In the genomic region with DNA sequence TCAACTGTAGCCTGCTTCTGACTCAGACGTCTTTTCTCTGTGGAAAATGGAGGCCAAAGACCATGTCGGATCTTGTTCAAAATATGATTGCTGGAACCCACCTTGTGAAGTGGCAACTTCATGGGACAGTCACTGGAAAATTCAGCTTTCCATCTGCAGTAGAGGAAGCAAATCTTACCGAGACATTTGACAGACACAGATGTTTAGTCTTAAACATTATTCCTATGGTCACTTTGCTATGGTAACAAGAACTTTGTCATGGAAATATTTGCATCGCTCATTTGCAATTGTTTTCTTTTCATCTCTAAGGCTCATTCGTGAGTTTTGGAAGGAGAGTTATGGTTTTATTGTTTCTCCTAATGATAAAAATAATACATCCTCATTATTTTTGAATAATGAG, we compare ENCODE assay signal across 1 cellular context.
TF ChIP-seq lines count a peak whose summit lies in the region.

No MANE protein-coding gene starts in this region.

TF ChIP-seq in IMR-90, 13 proteins besides CTCF, POLR2A, EP300 and RAD21:
- TF ChIP-seq CHD1 (IDR thresholded peaks at IDR 0.05; ENCODE audit: low read depth, low read length) = no peak
- TF ChIP-seq FOS (IDR thresholded peaks at IDR 0.05; ENCODE audit: low read depth, low read length) = no peak
- TF ChIP-seq CEBPB (IDR thresholded peaks at IDR 0.05; ENCODE audit: low read depth, low read length) = no peak
- no peak for TF ChIP-seq NFE2L2 (IDR thresholded peaks at IDR 0.05; ENCODE audit: low read depth, low read length)
- no peak for TF ChIP-seq MAFK (IDR thresholded peaks at IDR 0.05; ENCODE audit: low read depth, low read length)
- TF ChIP-seq MXI1 (IDR thresholded peaks at IDR 0.05; ENCODE audit: borderline replicate concordance, low read depth, low read length) = no peak
- TF ChIP-seq RCOR1 (IDR thresholded peaks at IDR 0.05; ENCODE audit: insufficient replicate concordance, low read length) = no peak
- TF ChIP-seq RFX5 (IDR thresholded peaks at IDR 0.05; ENCODE audit: low read depth, low read length) = no peak
TF ChIP-seq in IMR-90: peak in this region for 0.
